2 cellular contexts compared by ENCODE assay signal in the genomic region with DNA sequence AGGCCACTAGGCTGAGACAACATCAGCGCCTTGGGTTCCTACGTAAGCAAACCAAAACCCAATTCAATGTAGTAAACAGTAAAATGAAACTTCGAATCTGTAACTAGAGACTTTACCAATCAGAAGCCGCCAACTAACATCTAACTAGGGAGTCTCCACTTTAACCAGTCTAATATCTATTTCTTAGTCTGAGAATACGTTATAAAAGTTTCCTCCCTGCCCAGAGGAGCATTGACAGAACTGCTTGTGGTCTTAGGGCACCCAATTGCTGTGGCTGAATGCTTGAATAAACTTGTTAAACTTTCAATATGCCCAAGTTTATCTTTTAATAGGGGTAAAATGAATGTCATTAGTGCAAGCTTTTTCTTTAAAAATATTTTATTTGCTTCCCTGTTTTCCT.
A peak's percentile ranks its signal among the peaks of the same experiment; 100 is the strongest.
TF ChIP-seq lines count a peak whose summit lies in the region.

No MANE protein-coding gene starts in this region.

TF ChIP-seq in GM23338, 12 proteins besides CTCF, POLR2A, EP300 and RAD21 (continued from another document):
- TF ChIP-seq, protein P1, sequence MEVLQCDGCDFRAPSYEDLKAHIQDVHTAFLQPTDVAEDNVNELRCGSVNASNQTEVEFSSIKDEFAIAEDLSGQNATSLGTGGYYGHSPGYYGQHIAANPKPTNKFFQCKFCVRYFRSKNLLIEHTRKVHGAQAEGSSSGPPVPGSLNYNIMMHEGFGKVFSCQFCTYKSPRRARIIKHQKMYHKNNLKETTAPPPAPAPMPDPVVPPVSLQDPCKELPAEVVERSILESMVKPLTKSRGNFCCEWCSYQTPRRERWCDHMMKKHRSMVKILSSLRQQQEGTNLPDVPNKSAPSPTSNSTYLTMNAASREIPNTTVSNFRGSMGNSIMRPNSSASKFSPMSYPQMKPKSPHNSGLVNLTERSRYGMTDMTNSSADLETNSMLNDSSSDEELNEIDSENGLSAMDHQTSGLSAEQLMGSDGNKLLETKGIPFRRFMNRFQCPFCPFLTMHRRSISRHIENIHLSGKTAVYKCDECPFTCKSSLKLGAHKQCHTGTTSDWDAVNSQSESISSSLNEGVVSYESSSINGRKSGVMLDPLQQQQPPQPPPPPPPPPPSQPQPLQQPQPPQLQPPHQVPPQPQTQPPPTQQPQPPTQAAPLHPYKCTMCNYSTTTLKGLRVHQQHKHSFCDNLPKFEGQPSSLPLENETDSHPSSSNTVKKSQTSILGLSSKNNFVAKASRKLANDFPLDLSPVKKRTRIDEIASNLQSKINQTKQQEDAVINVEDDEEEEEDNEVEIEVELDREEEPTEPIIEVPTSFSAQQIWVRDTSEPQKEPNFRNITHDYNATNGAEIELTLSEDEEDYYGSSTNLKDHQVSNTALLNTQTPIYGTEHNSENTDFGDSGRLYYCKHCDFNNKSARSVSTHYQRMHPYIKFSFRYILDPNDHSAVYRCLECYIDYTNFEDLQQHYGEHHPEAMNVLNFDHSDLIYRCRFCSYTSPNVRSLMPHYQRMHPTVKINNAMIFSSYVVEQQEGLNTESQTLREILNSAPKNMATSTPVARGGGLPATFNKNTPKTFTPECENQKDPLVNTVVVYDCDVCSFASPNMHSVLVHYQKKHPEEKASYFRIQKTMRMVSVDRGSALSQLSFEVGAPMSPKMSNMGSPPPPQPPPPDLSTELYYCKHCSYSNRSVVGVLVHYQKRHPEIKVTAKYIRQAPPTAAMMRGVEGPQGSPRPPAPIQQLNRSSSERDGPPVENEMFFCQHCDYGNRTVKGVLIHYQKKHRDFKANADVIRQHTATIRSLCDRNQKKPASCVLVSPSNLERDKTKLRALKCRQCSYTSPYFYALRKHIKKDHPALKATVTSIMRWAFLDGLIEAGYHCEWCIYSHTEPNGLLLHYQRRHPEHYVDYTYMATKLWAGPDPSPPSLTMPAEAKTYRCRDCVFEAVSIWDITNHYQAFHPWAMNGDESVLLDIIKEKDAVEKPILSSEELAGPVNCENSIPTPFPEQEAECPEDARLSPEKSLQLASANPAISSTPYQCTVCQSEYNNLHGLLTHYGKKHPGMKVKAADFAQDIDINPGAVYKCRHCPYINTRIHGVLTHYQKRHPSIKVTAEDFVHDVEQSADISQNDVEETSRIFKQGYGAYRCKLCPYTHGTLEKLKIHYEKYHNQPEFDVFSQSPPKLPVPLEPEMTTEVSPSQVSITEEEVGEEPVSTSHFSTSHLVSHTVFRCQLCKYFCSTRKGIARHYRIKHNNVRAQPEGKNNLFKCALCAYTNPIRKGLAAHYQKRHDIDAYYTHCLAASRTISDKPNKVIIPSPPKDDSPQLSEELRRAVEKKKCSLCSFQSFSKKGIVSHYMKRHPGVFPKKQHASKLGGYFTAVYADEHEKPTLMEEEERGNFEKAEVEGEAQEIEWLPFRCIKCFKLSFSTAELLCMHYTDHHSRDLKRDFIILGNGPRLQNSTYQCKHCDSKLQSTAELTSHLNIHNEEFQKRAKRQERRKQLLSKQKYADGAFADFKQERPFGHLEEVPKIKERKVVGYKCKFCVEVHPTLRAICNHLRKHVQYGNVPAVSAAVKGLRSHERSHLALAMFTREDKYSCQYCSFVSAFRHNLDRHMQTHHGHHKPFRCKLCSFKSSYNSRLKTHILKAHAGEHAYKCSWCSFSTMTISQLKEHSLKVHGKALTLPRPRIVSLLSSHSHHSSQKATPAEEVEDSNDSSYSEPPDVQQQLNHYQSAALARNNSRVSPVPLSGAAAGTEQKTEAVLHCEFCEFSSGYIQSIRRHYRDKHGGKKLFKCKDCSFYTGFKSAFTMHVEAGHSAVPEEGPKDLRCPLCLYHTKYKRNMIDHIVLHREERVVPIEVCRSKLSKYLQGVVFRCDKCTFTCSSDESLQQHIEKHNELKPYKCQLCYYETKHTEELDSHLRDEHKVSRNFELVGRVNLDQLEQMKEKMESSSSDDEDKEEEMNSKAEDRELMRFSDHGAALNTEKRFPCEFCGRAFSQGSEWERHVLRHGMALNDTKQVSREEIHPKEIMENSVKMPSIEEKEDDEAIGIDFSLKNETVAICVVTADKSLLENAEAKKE (CRISPR knock-in tag; IDR thresholded peaks at IDR 0.05) = no peak
- TF ChIP-seq EZH2phosphoT487 (IDR thresholded peaks at IDR 0.05; ENCODE audit: unreplicated experiment) = no peak

TF ChIP-seq in HepG2, 621 proteins besides CTCF, POLR2A, EP300 and RAD21 (continued from another document):
- TF ChIP-seq, protein P2, sequence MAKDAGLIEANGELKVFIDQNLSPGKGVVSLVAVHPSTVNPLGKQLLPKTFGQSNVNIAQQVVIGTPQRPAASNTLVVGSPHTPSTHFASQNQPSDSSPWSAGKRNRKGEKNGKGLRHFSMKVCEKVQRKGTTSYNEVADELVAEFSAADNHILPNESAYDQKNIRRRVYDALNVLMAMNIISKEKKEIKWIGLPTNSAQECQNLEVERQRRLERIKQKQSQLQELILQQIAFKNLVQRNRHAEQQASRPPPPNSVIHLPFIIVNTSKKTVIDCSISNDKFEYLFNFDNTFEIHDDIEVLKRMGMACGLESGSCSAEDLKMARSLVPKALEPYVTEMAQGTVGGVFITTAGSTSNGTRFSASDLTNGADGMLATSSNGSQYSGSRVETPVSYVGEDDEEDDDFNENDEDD (CRISPR knock-in tag; IDR thresholded peaks at IDR 0.05; ENCODE audit: borderline replicate concordance) = no peak
- TF ChIP-seq SAP130 (CRISPR knock-in tag; IDR thresholded peaks at IDR 0.05; ENCODE audit: low read depth) = 0 out of 2 replicates have a peak, but pooled peaks have one; percentile 11
- TF ChIP-seq HNF4A (CRISPR knock-in tag; IDR thresholded peaks at IDR 0.05) = no peak
- TF ChIP-seq, protein P3, sequence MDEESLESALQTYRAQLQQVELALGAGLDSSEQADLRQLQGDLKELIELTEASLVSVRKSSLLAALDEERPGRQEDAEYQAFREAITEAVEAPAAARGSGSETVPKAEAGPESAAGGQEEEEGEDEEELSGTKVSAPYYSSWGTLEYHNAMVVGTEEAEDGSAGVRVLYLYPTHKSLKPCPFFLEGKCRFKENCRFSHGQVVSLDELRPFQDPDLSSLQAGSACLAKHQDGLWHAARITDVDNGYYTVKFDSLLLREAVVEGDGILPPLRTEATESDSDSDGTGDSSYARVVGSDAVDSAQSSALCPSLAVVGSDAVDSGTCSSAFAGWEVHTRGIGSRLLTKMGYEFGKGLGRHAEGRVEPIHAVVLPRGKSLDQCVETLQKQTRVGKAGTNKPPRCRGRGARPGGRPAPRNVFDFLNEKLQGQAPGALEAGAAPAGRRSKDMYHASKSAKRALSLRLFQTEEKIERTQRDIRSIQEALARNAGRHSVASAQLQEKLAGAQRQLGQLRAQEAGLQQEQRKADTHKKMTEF (CRISPR knock-in tag; IDR thresholded peaks at IDR 0.05) = 0 out of 2 replicates have a peak, but pooled peaks have one; percentile 7
- TF ChIP-seq ZNF546 (CRISPR knock-in tag; conservative IDR thresholded peaks at IDR 0.05) = no peak
- TF ChIP-seq ESRRA (CRISPR knock-in tag; IDR thresholded peaks at IDR 0.05; ENCODE audit: low read depth) = no peak
- TF ChIP-seq, protein P4, sequence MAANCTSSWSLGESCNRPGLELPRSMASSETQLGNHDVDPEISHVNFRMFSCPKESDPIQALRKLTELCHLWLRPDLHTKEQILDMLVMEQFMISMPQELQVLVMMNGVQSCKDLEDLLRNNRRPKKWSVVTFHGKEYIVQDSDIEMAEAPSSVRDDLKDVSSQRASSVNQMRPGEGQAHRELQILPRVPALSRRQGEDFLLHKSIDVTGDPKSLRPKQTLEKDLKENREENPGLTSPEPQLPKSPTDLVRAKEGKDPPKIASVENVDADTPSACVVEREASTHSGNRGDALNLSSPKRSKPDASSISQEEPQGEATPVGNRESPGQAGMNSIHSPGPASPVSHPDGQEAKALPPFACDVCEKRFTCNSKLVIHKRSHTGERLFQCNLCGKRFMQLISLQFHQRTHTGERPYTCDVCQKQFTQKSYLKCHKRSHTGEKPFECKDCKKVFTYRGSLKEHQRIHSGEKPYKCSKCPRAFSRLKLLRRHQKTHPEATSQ (CRISPR knock-in tag; IDR thresholded peaks at IDR 0.05; ENCODE audit: borderline replicate concordance) = no peak
- TF ChIP-seq KLF16 (CRISPR knock-in tag; IDR thresholded peaks at IDR 0.05) = 0 out of 4 replicates have a peak, but pooled peaks of 1 of the 2 experiments have one; percentile 37
- no peak for TF ChIP-seq FOXA3 (CRISPR knock-in tag; IDR thresholded peaks at IDR 0.05)
- TF ChIP-seq, protein P5, sequence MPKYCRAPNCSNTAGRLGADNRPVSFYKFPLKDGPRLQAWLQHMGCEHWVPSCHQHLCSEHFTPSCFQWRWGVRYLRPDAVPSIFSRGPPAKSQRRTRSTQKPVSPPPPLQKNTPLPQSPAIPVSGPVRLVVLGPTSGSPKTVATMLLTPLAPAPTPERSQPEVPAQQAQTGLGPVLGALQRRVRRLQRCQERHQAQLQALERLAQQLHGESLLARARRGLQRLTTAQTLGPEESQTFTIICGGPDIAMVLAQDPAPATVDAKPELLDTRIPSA (CRISPR knock-in tag; IDR thresholded peaks at IDR 0.05; ENCODE audit: borderline replicate concordance) = no peak
